1 cellular context compared by ENCODE assay signal in the genomic region with DNA sequence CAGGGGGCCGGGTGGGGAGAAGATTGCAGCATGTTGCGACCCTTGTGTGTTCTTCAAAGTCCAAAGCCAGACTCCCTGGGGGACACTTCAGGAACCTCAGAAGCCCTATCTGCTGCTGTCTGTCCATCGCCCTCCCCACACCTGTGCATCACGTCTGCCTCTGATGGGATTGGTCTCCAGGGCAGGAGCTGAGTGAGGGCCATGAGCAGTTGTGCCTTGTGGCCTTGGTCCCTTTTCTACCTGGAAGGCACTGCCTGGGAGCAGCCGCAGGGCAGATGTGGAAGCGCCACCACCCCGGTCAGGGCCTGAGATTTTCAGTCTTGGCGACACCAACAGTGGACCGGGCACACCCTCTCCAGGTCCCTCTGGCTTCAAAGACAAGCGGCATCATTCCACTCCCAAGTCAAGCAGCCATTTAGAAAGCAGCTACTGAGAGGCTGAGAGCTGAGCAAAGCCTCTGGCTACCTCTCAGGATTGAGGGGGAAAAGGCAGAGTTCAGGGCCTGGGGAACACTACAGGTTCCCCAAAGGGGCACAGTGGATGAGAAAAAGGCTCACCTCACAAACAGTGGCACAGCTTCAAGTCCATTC.
TF ChIP-seq lines count a peak whose summit lies in the region.

No MANE protein-coding gene starts in this region.

TF ChIP-seq in WTC11, 78 proteins besides CTCF, POLR2A, EP300 and RAD21 (continued from another document):
- TF ChIP-seq ZNF219 (CRISPR knock-in tag; IDR thresholded peaks at IDR 0.05; ENCODE audit: borderline replicate concordance) (no peak), ZBTB21 (CRISPR knock-in tag; IDR thresholded peaks at IDR 0.05; ENCODE audit: borderline replicate concordance) (no peak)
- TF ChIP-seq, protein P1, sequence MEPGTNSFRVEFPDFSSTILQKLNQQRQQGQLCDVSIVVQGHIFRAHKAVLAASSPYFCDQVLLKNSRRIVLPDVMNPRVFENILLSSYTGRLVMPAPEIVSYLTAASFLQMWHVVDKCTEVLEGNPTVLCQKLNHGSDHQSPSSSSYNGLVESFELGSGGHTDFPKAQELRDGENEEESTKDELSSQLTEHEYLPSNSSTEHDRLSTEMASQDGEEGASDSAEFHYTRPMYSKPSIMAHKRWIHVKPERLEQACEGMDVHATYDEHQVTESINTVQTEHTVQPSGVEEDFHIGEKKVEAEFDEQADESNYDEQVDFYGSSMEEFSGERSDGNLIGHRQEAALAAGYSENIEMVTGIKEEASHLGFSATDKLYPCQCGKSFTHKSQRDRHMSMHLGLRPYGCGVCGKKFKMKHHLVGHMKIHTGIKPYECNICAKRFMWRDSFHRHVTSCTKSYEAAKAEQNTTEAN (CRISPR knock-in tag; IDR thresholded peaks at IDR 0.05) = no peak
